8 cellular contexts compared by ENCODE assay signal in the genomic region with DNA sequence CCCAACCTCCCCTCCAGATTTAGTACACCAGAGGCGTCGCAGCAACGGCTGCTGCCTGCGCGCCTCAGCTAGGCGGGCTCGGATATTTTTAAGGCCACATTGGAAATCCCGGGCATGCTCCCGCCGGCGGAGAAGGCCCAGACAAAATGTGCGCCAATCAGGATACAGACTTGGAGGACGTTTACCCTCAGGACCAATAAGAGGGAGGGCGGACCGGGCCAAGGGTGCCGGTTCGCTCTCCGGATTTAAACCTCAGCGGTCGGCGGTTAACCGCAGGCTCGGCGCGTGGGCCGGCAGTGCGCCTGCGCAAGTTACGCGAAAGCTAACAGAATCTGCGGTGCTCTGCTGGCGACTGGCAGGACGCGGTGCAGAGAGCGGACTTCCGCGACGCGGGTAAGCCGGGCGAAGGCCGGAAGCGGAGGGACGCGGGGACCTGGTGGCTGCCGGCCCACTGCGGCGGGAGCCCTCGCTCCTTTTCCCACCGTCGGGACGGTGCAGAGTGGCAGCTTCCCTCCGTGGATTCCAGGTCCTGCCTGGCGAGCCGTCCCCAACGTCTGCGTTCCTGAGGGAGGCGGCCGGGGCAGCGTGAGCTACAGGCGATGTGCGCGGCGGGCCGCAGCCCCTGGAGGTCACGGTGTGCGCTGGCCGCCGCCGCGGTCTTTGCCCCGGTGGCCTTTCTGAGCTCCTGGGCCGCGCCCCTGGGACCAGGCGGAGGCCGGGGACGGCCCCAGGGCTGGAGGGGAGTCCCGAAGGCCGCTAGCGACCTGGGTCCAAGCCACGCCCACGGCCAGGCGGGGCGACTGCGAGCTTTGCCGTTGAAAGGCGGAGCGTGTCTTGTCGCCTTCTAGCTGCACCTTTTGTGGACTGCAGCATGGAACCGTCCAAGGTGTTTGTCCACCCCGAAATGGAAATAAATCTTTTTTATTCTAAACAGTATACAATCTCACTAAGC. TPM values are rescaled to one million over a fixed set of nuclear protein-coding genes. Genes with fewer than 3 reads are reported as not detected.
A peak's percentile ranks its signal among the peaks of the same experiment; 100 is the strongest.
DNase-seq lines count a peak whose midpoint lies in the region; TF ChIP-seq lines count a peak whose summit lies in the region.

A gene with protein sequence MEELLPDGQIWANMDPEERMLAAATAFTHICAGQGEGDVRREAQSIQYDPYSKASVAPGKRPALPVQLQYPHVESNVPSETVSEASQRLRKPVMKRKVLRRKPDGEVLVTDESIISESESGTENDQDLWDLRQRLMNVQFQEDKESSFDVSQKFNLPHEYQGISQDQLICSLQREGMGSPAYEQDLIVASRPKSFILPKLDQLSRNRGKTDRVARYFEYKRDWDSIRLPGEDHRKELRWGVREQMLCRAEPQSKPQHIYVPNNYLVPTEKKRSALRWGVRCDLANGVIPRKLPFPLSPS (plus strand): TSS at position 296 of the 952 bp plus-strand sequence. CDS start 11,701 bp downstream, outside the sequence.

- peak within 1 kb of the TSS; percentile 75 for H3K9ac ChIP-seq in ES-I3 (ENCODE audit: low read depth, low read length)
- peak within 1 kb of the TSS; percentile 64 to 77 for H3K9ac ChIP-seq in stomach smooth muscle (ENCODE audit: low read length in 2 of 2)

- peak; percentile 92 for DNase-seq in H4 (ENCODE audit: low spot score)
- no peak for DNase-seq in LNCaP clone FGC (ENCODE audit: low read depth)
- DNase-seq in SHP77 treated with DMSO at 0.1 percent for 48 hours (lab: John Stamatoyannopoulos, UW): peak; percentile 78
- peak; percentile 89 for DNase-seq in activated gamma-delta T cell treated with anti-CD3 and anti-CD28 coated beads, Interleukin-2, amount 50 U/mL, for 16 hours (ENCODE audit: low read depth)
- peak; percentile 96 to 99 for DNase-seq in foreskin fibroblast
- DNase-seq in neural crest cell (ENCODE audit: low read depth, low spot score): peak; percentile 77

- H3K36me3 Mint-ChIP-seq in neural crest cell (ENCODE audit: low read depth): peaks cover 5% of the 10 kb centered on the region

- TF ChIP-seq CTCF in LNCaP clone FGC (IDR thresholded peaks at IDR 0.05; ENCODE audit: control insufficient read depth, extremely low read depth, insufficient read depth): peak; percentile 32
- TF ChIP-seq CTCF in foreskin fibroblast (IDR thresholded peaks at IDR 0.05; ENCODE audit: low read depth, low read length): peak; percentile 2
- TF ChIP-seq CTCF in neural crest cell (conservative IDR thresholded peaks at IDR 0.05): peak; percentile 25

- H3K4me3 Mint-ChIP-seq in neural crest cell: peak within 1 kb of the TSS; percentile 91

- H3K27me3 Mint-ChIP-seq in neural crest cell (ENCODE audit: low read depth): no peaks in the 10 kb centered on the region

- H3K9me3 Mint-ChIP-seq in neural crest cell: no peaks in the 10 kb centered on the region

- H3K4me3 ChIP-seq in LNCaP clone FGC (ENCODE audit: low read depth, low read length): peak within 1 kb of the TSS; percentile 56
- peak within 1 kb of the TSS; percentile 85 to 88 for H3K4me3 ChIP-seq in foreskin fibroblast (ENCODE audit: low read depth in 1 of 2, low read length in 2 of 2)
- H3K4me3 ChIP-seq in stomach smooth muscle (ENCODE audit: low read length in 2 of 2): peak within 1 kb of the TSS; percentile 80 to 87

- H3K36me3 ChIP-seq in ES-I3 (ENCODE audit: insufficient read depth, low read length) (peaks cover 3% of the 10 kb centered on the region; the same call in 1 of the 2 replicates), stomach smooth muscle (ENCODE audit: control insufficient read depth in 2 of 2, insufficient read depth in 2 of 2, low read length in 2 of 2) (peaks cover 0 to 2% of the 10 kb centered on the region in 2 donors)

- H3K9me3 ChIP-seq in ES-I3 (ENCODE audit: control insufficient read depth, insufficient read depth, low read length) (peaks cover 5% of the 10 kb centered on the region; the same call in 1 of the 2 replicates), stomach smooth muscle (ENCODE audit: control insufficient read depth in 2 of 2, low read length in 2 of 2) (no peaks in the 10 kb centered on the region)

- peaks cover 11% of the 10 kb centered on the region for H3K4me1 Mint-ChIP-seq in neural crest cell

- H3K4me1 ChIP-seq in ES-I3 (ENCODE audit: insufficient read depth, low read length): no peaks in the 10 kb centered on the region
- peaks cover 16% of the 10 kb centered on the region for H3K4me1 ChIP-seq in stomach smooth muscle (ENCODE audit: control insufficient read depth, insufficient read depth, low read length)

- H3K27ac Mint-ChIP-seq in neural crest cell (ENCODE audit: unreplicated experiment): peak within 1 kb of the TSS; percentile 75

- no peaks in the 10 kb centered on the region for H3K27me3 ChIP-seq in stomach smooth muscle (ENCODE audit: control insufficient read depth in 1 of 2, insufficient read depth in 2 of 2, low read length in 2 of 2)

- H3K27ac ChIP-seq in stomach smooth muscle (ENCODE audit: low read length): peak within 1 kb of the TSS; percentile 87

RNA-seq across cellular contexts. Expression of the gene that starts here (rescaled TPM):
- total RNA-seq in H4 (2014; rRNA removed; shearing (Covaris generic)): 14.0 and 18.2 TPM in 2 replicates
- 7.1 and 7.7 TPM in 2 replicates for total RNA-seq in neural crest cell
